Comparison of ENCODE assay signal across 17 cellular contexts in genomic region chr13:23473236-23473635, GRCh38. TPM values are rescaled to one million over a fixed set of nuclear protein-coding genes. Genes with fewer than 3 reads are reported as not detected.
A peak's percentile ranks its signal among the peaks of the same experiment; 100 is the strongest.
DNase-seq lines count a peak whose midpoint lies in the region; ATAC-seq and TF ChIP-seq lines count a peak whose summit lies in the region.
"Had no signal": no experiment of that assay in that cellular context is flagged by ENCODE, and none has a peak within 500 bp of the region (broad histone marks: within the 10 kb centered on the region; RNA-seq: fewer than 3 reads in every experiment).

No MANE protein-coding gene starts in this region.

- no peaks in the 10 kb centered on the region for H3K9me1 ChIP-seq in IMR-90 (ENCODE audit: insufficient read depth, low read length)

- H4K20me1 ChIP-seq in IMR-90 (ENCODE audit: insufficient read depth, low read length), result no peaks in the 10 kb centered on the region
- H4K20me1 ChIP-seq: BLaER1 had no signal

- peaks cover 9% of the 10 kb centered on the region for H3K9me3 Mint-ChIP-seq in endodermal cell
- H3K9me3 Mint-ChIP-seq: CD4-positive, alpha-beta T cell; CD8-positive, alpha-beta memory T cell had no signal

- H3K4me1 ChIP-seq in IMR-90 (ENCODE audit: control insufficient read depth, insufficient read depth, low read length) (peaks cover 2% of the 10 kb centered on the region), endodermal cell (ENCODE audit: control insufficient read depth, insufficient read depth, low read length) (peaks cover 4% of the 10 kb centered on the region), trophoblast cell (ENCODE audit: control insufficient read depth in 1 of 2, insufficient read depth in 2 of 2, low read length in 2 of 2) (peaks cover 0 to 8% of the 10 kb centered on the region in 2 experiments)
- H3K4me1 ChIP-seq: BLaER1 had no signal

- H3K27ac Mint-ChIP-seq in endodermal cell, result no peak overlapping the region
- H3K27ac Mint-ChIP-seq: B cell; CD4-positive, alpha-beta T cell; CD8-positive, alpha-beta memory T cell had no signal

- H3K79me2 ChIP-seq in trophoblast cell (ENCODE audit: control insufficient read depth, insufficient read depth, low read length, poor library complexity), result no peaks in the 10 kb centered on the region

- no peaks in the 10 kb centered on the region for H3K27me3 Mint-ChIP-seq in endodermal cell (ENCODE audit: insufficient read depth)

- no peak overlapping the region for H2AK9ac ChIP-seq in IMR-90 (replicated peaks; ENCODE audit: low read depth, low read length, poor library complexity)

- no peak for ATAC-seq in IMR-90 (ENCODE audit: low read depth)

- H3K9ac ChIP-seq in IMR-90 (ENCODE audit: low read depth, low read length), result no peak overlapping the region
- H3K9ac ChIP-seq in endodermal cell (ENCODE audit: extremely low read depth, low read length, poor library complexity, severe bottlenecking), result no peak overlapping the region
- no peak overlapping the region for H3K9ac ChIP-seq in trophoblast cell (ENCODE audit: low read length)
- H3K9ac ChIP-seq: BLaER1 had no signal

- no peak overlapping the region for H2BK15ac ChIP-seq in IMR-90 (ENCODE audit: low read depth, low read length)

- H3K36me3 Mint-ChIP-seq in endodermal cell (ENCODE audit: low read depth), result no peaks in the 10 kb centered on the region
- H3K36me3 Mint-ChIP-seq: CD14-positive monocyte; CD8-positive, alpha-beta memory T cell had no signal

- H3K9me3 ChIP-seq in IMR-90 (ENCODE audit: control insufficient read depth, insufficient read depth, low read length) (no peaks in the 10 kb centered on the region), endodermal cell (ENCODE audit: control insufficient read depth, low read length) (no peaks in the 10 kb centered on the region), trophoblast cell (ENCODE audit: insufficient read depth, low read depth, low read length) (no peaks in the 10 kb centered on the region)
- H3K9me3 ChIP-seq: BLaER1 had no signal

- H2BK12ac ChIP-seq in trophoblast cell (ENCODE audit: low read length), result peak overlapping the region; percentile 71

- H3K4ac ChIP-seq in IMR-90 (ENCODE audit: low read depth, low read length), result no peak overlapping the region
- no peak overlapping the region for H3K4ac ChIP-seq in trophoblast cell (ENCODE audit: low read depth, low read length)

- no peak overlapping the region for H3K4me2 ChIP-seq in IMR-90 (ENCODE audit: low read depth, low read length)
- H3K4me2 ChIP-seq in trophoblast cell (ENCODE audit: low read length), result no peak overlapping the region
- H3K4me2 ChIP-seq: BLaER1 had no signal

- H4K8ac ChIP-seq in IMR-90 (ENCODE audit: low read depth in 2 of 2, low read length in 2 of 2) (no peak overlapping the region), trophoblast cell (ENCODE audit: low read depth, low read length) (no peak overlapping the region)

- H4K12ac ChIP-seq in trophoblast cell (ENCODE audit: low read depth, low read length), result no peak overlapping the region

- H3K27me3 ChIP-seq in IMR-90 (ENCODE audit: control insufficient read depth, insufficient read depth, low read length), result no peaks in the 10 kb centered on the region
- no peaks in the 10 kb centered on the region for H3K27me3 ChIP-seq in endodermal cell (ENCODE audit: control insufficient read depth, insufficient read depth, low read length, poor library complexity, severe bottlenecking)
- H3K27me3 ChIP-seq in trophoblast cell (ENCODE audit: insufficient read depth, low read length), result no peaks in the 10 kb centered on the region
- no peaks in the 10 kb centered on the region for H3K27me3 ChIP-seq in H7 (ENCODE audit: control insufficient read depth, insufficient read depth, low read length)
- H3K27me3 ChIP-seq: BLaER1 had no signal

- no peak overlapping the region for H3K18ac ChIP-seq in IMR-90 (ENCODE audit: low read depth, low read length)
- no peak overlapping the region for H3K18ac ChIP-seq in trophoblast cell (ENCODE audit: low read length)

- no peak for TF ChIP-seq RAD21 in IMR-90 (IDR thresholded peaks at IDR 0.05; ENCODE audit: low read length)

- dilution Hi-C loops in IMR-90 (cut with HindIII; ENCODE audit: low sequenced_read_pairs, unreplicated experiment), result no loop called here

- CTCF ChIA-PET in IMR-90 (lab: Yijun Ruan, JAX), result interaction anchor here (0.7 kb wide), 1 partner anchor 9 kb away, joined by 4 read pairs; no protein-coding TSS in a partner anchor

- WGBS in IMR-90 (ENCODE audit: extremely low coverage in 2 of 2, insufficient read length in 1 of 2), 2 experiments, result no CpG with 5 or more reads among the region's 5 CpGs
- 78% methylated on average over 3 of the region's 5 CpGs; no CpG with 5 or more reads in 1 of the 2 experiments for WGBS in endodermal cell (ENCODE audit: insufficient coverage in 1 of 2, insufficient read length in 1 of 2), 2 experiments
- WGBS in trophoblast cell (ENCODE audit: extremely low coverage, insufficient coverage, insufficient read length), result no CpG with 5 or more reads among the region's 5 CpGs

- H3K36me3 ChIP-seq in IMR-90 (ENCODE audit: control insufficient read depth, insufficient read depth, low read length) (no peaks in the 10 kb centered on the region), endodermal cell (ENCODE audit: control insufficient read depth, insufficient read depth, low read length) (no peaks in the 10 kb centered on the region), trophoblast cell (ENCODE audit: control insufficient read depth in 1 of 2, insufficient read depth in 2 of 2, low read length in 2 of 2) (no peaks in the 10 kb centered on the region), H7 (replicated peaks; ENCODE audit: control insufficient read depth, insufficient read depth, low read length) (no peaks in the 10 kb centered on the region)
- H3K36me3 ChIP-seq: BLaER1 had no signal

- POLR2A ChIA-PET in IMR-90 (lab: Charles Lee; ENCODE audit: unreplicated experiment), result no interaction called here

- in situ Hi-C loops in IMR-90 (cut with MboI; ENCODE audit: low sequenced_read_pairs), result no loop called here

- H3K27ac ChIP-seq in IMR-90 (ENCODE audit: insufficient read depth, low read length), result no peak overlapping the region
- no peak overlapping the region for H3K27ac ChIP-seq in endodermal cell (ENCODE audit: low read depth, low read length)
- H3K27ac ChIP-seq in trophoblast cell (ENCODE audit: low read depth, low read length), result no peak overlapping the region
- H3K27ac ChIP-seq: BLaER1 had no signal

- no peak overlapping the region for H2BK20ac ChIP-seq in IMR-90 (ENCODE audit: low read depth, low read length)

- no peak for TF ChIP-seq CTCF in IMR-90 (conservative IDR thresholded peaks at IDR 0.05; ENCODE audit: low read depth, low read length)
- TF ChIP-seq CTCF in endodermal cell (conservative IDR thresholded peaks at IDR 0.05), result no peak

- H2AK5ac ChIP-seq in IMR-90 (ENCODE audit: low read depth, low read length) (no peak overlapping the region), trophoblast cell (ENCODE audit: low read length) (peak overlapping the region; percentile 19)

- no peak overlapping the region for H2BK120ac ChIP-seq in IMR-90 (ENCODE audit: low read depth, low read length)
- no peak overlapping the region for H2BK120ac ChIP-seq in trophoblast cell (ENCODE audit: insufficient read depth, low read length, poor library complexity)

- H3K23ac ChIP-seq in IMR-90 (ENCODE audit: low read depth, low read length), result no peak overlapping the region
- no peak overlapping the region for H3K23ac ChIP-seq in trophoblast cell (ENCODE audit: low read length)

- no peak for TF ChIP-seq POLR2A in IMR-90 (IDR thresholded peaks at IDR 0.05; ENCODE audit: low read depth, low read length)

- H2BK5ac ChIP-seq in IMR-90 (ENCODE audit: low read depth, low read length, poor library complexity, severe bottlenecking) (no peak overlapping the region), trophoblast cell (ENCODE audit: low read depth, low read length, poor library complexity) (no peak overlapping the region)

- H4K91ac ChIP-seq in IMR-90 (ENCODE audit: insufficient read depth, low read depth, low read length), result 0 out of 2 replicates have a peak overlapping the region, but pooled peaks have one; percentile 5
- H4K91ac ChIP-seq in trophoblast cell (ENCODE audit: low read depth, low read length), result no peak overlapping the region

- peaks cover 27% of the 10 kb centered on the region for H3K4me1 Mint-ChIP-seq in endodermal cell
- H3K4me1 Mint-ChIP-seq: CD14-positive monocyte; CD8-positive, alpha-beta memory T cell had no signal

- H3K56ac ChIP-seq in IMR-90 (ENCODE audit: extremely low read depth, insufficient read depth, low read length), result no peak overlapping the region

- no peak for DNase-seq in IMR-90
- peak; percentile 47 for DNase-seq in endodermal cell
- peak in 1 of 2 donors; percentile 62 for DNase-seq in trophoblast cell
- DNase-seq in NCI-H2227 (lab: John Stamatoyannopoulos, UW; ENCODE audit: unreplicated experiment), result no peak
- DNase-seq in NOMO-1 (lab: John Stamatoyannopoulos, UW; ENCODE audit: unreplicated experiment in 2 of 2), result no peak
- DNase-seq in H7, result no peak
- DNase-seq: Calu3; CD4-positive, alpha-beta T cell; CD8-positive, alpha-beta memory T cell; DMS53; DMS79 treated with DMSO at 0.1 percent for 48 hours; GF-D8; GOT3; HCEC 1CT had no signal

- intact Hi-C loops in IMR-90 (cut with micrococcal nuclease), result no loop called here

- no peak overlapping the region for H4K5ac ChIP-seq in IMR-90 (ENCODE audit: low read depth, low read length)

- H3K4me3 Mint-ChIP-seq in endodermal cell, result no peak overlapping the region
- H3K4me3 Mint-ChIP-seq: B cell; CD14-positive monocyte; CD4-positive, alpha-beta T cell; CD8-positive, alpha-beta memory T cell had no signal

- BruUV-seq in IMR-90 (replicated peaks; lab: Mats Ljungman, UMichigan), result no TSS peak

- no peak overlapping the region for H2AFZ ChIP-seq in IMR-90 (replicated peaks; ENCODE audit: low read length, poor library complexity)
- H2AFZ ChIP-seq in trophoblast cell (ENCODE audit: insufficient read depth, low read length, poor library complexity), result no peak overlapping the region

- H3K4me3 ChIP-seq in IMR-90 (ENCODE audit: insufficient read depth, low read depth, low read length), result no peak overlapping the region
- no peak overlapping the region for H3K4me3 ChIP-seq in endodermal cell (ENCODE audit: low read length)
- no peak overlapping the region for H3K4me3 ChIP-seq in trophoblast cell (ENCODE audit: low read depth, low read length)
- H3K4me3 ChIP-seq in H7 (ENCODE audit: insufficient read depth, low read depth, low read length), result no peak overlapping the region
- H3K4me3 ChIP-seq: BLaER1 had no signal

- 0 out of 4 replicates have a peak, but pooled peaks cover 0 to 3% of the 10 kb centered on the region in 2 experiments for H3K79me1 ChIP-seq in IMR-90 (ENCODE audit: low read depth in 1 of 2, low read length in 2 of 2)
- peaks cover 2% of the 10 kb centered on the region for H3K79me1 ChIP-seq in trophoblast cell (ENCODE audit: low read length)

- H3K14ac ChIP-seq in IMR-90 (replicated peaks; ENCODE audit: low read depth, low read length), result no peak overlapping the region
- no peak overlapping the region for H3K14ac ChIP-seq in trophoblast cell (ENCODE audit: low read length)

RNA-seq across cellular contexts. Expression of gene SACS, which starts 39.7 kb away (rescaled TPM):
- total RNA-seq in IMR-90 (2012; rRNA removed) (121 and 174 TPM in 2 replicates), endodermal cell (10 to 100 TPM; 17.6 to 22.3 TPM)
- 12.1 and 14.7 TPM in 2 replicates for polyA plus RNA-seq in IMR-90 (2012; rRNA removed)
- 5.2 and 9.7 TPM in 2 replicates for polyA plus RNA-seq in IMR-90 (2012; cell fraction: cytosol; rRNA removed)
- 12.1 and 25.9 TPM in 2 replicates for polyA plus RNA-seq in IMR-90 (2012; cell fraction: nucleus; rRNA removed; ENCODE audit: low replicate concordance)
- polyA plus RNA-seq in endodermal cell (2013, experiment 1 of 2), result 30.8 TPM
- 33.2 TPM for polyA plus RNA-seq in endodermal cell (2013, experiment 2 of 2)
- 13.0 and 13.3 TPM in 2 replicates for polyA plus RNA-seq in trophoblast cell (2013)
- 40.7 and 42.6 TPM in 2 replicates for total RNA-seq in H7 (2014; rRNA removed; shearing (Covaris generic))
